14 cellular contexts compared by ENCODE assay signal in the genomic region with DNA sequence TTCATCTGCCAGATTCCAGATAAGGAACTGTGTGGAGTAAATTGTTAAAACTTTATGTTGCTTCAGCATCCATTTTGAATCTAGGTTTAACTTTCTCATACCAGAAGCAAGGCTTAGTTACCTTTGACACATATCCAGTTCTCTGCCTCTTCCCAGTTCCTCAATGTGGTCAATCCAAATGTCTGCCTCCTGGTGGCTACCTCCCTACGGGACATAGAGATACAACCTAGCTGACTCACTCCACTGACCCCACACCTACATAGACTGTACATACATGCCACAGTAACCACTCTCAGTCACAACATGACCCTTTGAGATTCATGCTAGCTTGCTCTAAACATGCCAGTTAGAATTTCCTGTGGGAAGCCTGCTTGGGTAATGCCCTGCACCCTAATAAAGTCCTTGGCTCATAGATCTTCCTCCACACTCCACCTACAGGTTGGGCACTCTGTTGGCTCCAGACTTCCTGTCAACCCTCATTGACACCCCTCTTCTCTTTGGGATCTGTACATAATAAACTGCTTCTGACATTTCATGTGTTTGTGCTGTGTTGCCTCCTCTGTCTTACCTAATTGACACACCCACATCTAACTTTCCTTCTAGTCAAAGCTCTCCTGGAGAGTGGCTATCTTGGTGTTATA.
A peak's percentile ranks its signal among the peaks of the same experiment; 100 is the strongest.
DNase-seq lines count a peak whose midpoint lies in the region; ATAC-seq, FAIRE-seq and TF ChIP-seq lines count a peak whose summit lies in the region.
"Had no signal": no experiment of that assay in that cellular context is flagged by ENCODE, and none has a peak within 500 bp of the region (broad histone marks: within the 10 kb centered on the region; RNA-seq: fewer than 3 reads in every experiment).

No MANE protein-coding gene starts in this region.

- H3K9me3 ChIP-seq in A549 (no peaks in the 10 kb centered on the region), WERI-Rb-1 (ENCODE audit: severe bottlenecking) (no peaks in the 10 kb centered on the region), right atrium auricular region (no peaks in the 10 kb centered on the region)

- TF ChIP-seq CTCF in A549 (IDR thresholded peaks at IDR 0.05), result no peak
- peak; percentile 17 for TF ChIP-seq CTCF in HFF-Myc (IDR thresholded peaks at IDR 0.05; ENCODE audit: low read depth, low read length, missing control alignments)
- peak; percentile 37 for TF ChIP-seq CTCF in WERI-Rb-1 (IDR thresholded peaks at IDR 0.05; ENCODE audit: low read depth, low read length)
- no peak for TF ChIP-seq CTCF in right atrium auricular region (IDR thresholded peaks at IDR 0.05)

- peak in 1 of 2 experiments; percentile 38 for DNase-seq in A549 (ENCODE audit: low read depth in 1 of 2, low spot score in 1 of 2)
- peak; percentile 22 for DNase-seq in HFF-Myc (ENCODE audit: extremely low read depth, low read depth)
- DNase-seq in WERI-Rb-1, result peak; percentile 30
- peak; percentile 21 for DNase-seq in iPS-NIHi11 (ENCODE audit: low spot score)
- no peak for DNase-seq in GF-D8 (lab: John Stamatoyannopoulos, UW)
- no peak for DNase-seq in right atrium auricular region (ENCODE audit: low spot score)
- DNase-seq: activated CD4-positive, alpha-beta T cell treated with anti-CD3 and anti-CD28 coated beads, Interleukin-2, amount 10 ng/mL, durations not matched to agents 24 days and 14 days; activated naive CD4-positive, alpha-beta T cell treated with anti-CD3 and anti-CD28 coated beads for 36 hours; C1 segment of cervical spinal cord; NCI-H1048; RPMI8226; stimulated activated CD4-positive, alpha-beta T cell treated with anti-CD3 and anti-CD28 coated beads, Interleukin-15, amount 100 ng/mL, for 24 hours had no signal

- no peak for TF ChIP-seq EP300 in A549 (IDR thresholded peaks at IDR 0.05)

- H3K36me3 ChIP-seq in WERI-Rb-1, result no peaks in the 10 kb centered on the region
- H3K36me3 ChIP-seq in right atrium auricular region, result no peaks in the 10 kb centered on the region

- POLR2A ChIA-PET in A549 (lab: Yijun Ruan, JAX), result no interaction called here

- no peak for FAIRE-seq in A549 (lab: Jason Lieb, UNC)

- H3K4me1 ChIP-seq in A549, result no peaks in the 10 kb centered on the region
- no peaks in the 10 kb centered on the region for H3K4me1 ChIP-seq in right atrium auricular region

- no peak overlapping the region for H3K4me2 ChIP-seq in A549

- ATAC-seq in A549 (peak; percentile 70 to 86; a peak in 4 of 6 replicates), GM18867 (IDR thresholded peaks at IDR 0.05; ENCODE audit: unreplicated experiment) (no peak), HG03025 (IDR thresholded peaks at IDR 0.05; ENCODE audit: low FRiP score, unreplicated experiment) (no peak)

- no peak overlapping the region for H3K27ac ChIP-seq in A549
- no peak overlapping the region for H3K27ac ChIP-seq in WERI-Rb-1
- no peak overlapping the region for H3K27ac ChIP-seq in right atrium auricular region

- H3K4me3 ChIP-seq in A549, result no peak overlapping the region
- H3K4me3 ChIP-seq in HFF-Myc (replicated peaks; ENCODE audit: low read depth, low read length), result no peak overlapping the region
- no peak overlapping the region for H3K4me3 ChIP-seq in WERI-Rb-1 (ENCODE audit: low read depth, low read length)
- H3K4me3 ChIP-seq in right atrium auricular region, result no peak overlapping the region

- 0% methylated on average over 1 of the region's 1 CpG for WGBS in A549 (ENCODE audit: missing lambda C conversion rate)

- H3K27me3 ChIP-seq in WERI-Rb-1 (ENCODE audit: insufficient read depth, low read depth, severe bottlenecking) (no peaks in the 10 kb centered on the region), right atrium auricular region (no peaks in the 10 kb centered on the region)

- TF ChIP-seq POLR2A in A549 (IDR thresholded peaks at IDR 0.05; ENCODE audit: low read length), result no peak

- CTCF ChIA-PET in A549 (lab: Yijun Ruan, JAX), result interaction anchor here (1.5 kb wide), 1 partner anchor 15 kb away, joined by 3 read pairs; no protein-coding TSS in a partner anchor

- no peak for TF ChIP-seq RAD21 in A549 (conservative IDR thresholded peaks at IDR 0.05 in 1 of 2, IDR thresholded peaks at IDR 0.05 in 1 of 2)

TF ChIP-seq in A549, 52 proteins besides CTCF, POLR2A, EP300 and RAD21:
- no peak for TF ChIP-seq RCOR1 (IDR thresholded peaks at IDR 0.05; ENCODE audit: low read depth, low read length)
- no peak for TF ChIP-seq FOXS1 (CRISPR knock-in tag; IDR thresholded peaks at IDR 0.05)
- no peak for TF ChIP-seq MAZ (IDR thresholded peaks at IDR 0.05; ENCODE audit: borderline replicate concordance, low read depth, low read length)

Comparison
In these comparisons a context has a peak if more than half of its experiments do, and no peak if none do; other contexts are left out.
1. ATAC-seq: peak in A549 (2 of 2); none in GM18867 (single experiment) and HG03025 (single experiment).
2. DNase-seq: peak in HFF-Myc (single experiment), WERI-Rb-1 (single experiment) and iPS-NIHi11 (single experiment); none in GF-D8 (single experiment) and right atrium auricular region (single experiment).
3. CTCF ChIP-seq: peak in HFF-Myc (single experiment) and WERI-Rb-1 (single experiment); none in A549 (single experiment) and right atrium auricular region (0 of 2).